In genomic region chr2:71933467-71934319, GRCh38 we compare ENCODE assay signal across 11 cellular contexts.
DNase-seq lines count a peak whose midpoint lies in the region; ATAC-seq, FAIRE-seq and TF ChIP-seq lines count a peak whose summit lies in the region.
"Had no signal": no experiment of that assay in that cellular context is flagged by ENCODE, and none has a peak within 500 bp of the region (broad histone marks: within the 10 kb centered on the region; RNA-seq: fewer than 3 reads in every experiment).

No MANE protein-coding gene starts in this region.

- TF ChIP-seq POLR2A in H54 (IDR thresholded peaks at IDR 0.05; ENCODE audit: low read depth, low read length) (no peak), lower leg skin (IDR thresholded peaks at IDR 0.05) (no peak)

- WGBS in lower leg skin, 2 donors: 65 to 70% methylated on average over 8 of the region's 8 CpGs

- ATAC-seq in GM21423 (IDR thresholded peaks at IDR 0.05; ENCODE audit: unreplicated experiment): no peak
- ATAC-seq in GM18858 (IDR thresholded peaks at IDR 0.05; ENCODE audit: unreplicated experiment): no peak
- no peak for ATAC-seq in HG02610 (IDR thresholded peaks at IDR 0.05; ENCODE audit: unreplicated experiment)

- FAIRE-seq in H54 (lab: Jason Lieb, UNC): no peak

- DNase-seq in AG20443 (ENCODE audit: low spot score) (peak; percentile 81), H54 (ENCODE audit: insufficient read length, low spot score) (peak; percentile 51), astrocyte of the hippocampus (ENCODE audit: low read depth, low spot score) (peak; percentile 21), lower leg skin (ENCODE audit: low spot score in 2 of 2) (peak; percentile 14 to 85), ACHN (no peak)
- DNase-seq: activated naive CD4-positive, alpha-beta T cell treated with Interleukin-2 at 50 U/mL for 16 hours; occipital lobe had no signal

- in situ Hi-C loops in ACHN (cut with HindIII; ENCODE audit: low pct_ligation_motif_present, low pct_unique_long_range_greater_than_20kb, low sequenced_read_pairs): no loop called here

- TF ChIP-seq CTCF in lower leg skin (IDR thresholded peaks at IDR 0.05): no peak

- intact Hi-C loops in lower leg skin (cut with DNase I; ENCODE audit: low total_unique reads): no loop called here

- no peak overlapping the region for H3K4me3 ChIP-seq in lower leg skin (ENCODE audit: low read depth, poor library complexity, severe bottlenecking)
- H3K4me3 ChIP-seq: SJSA1 had no signal
